ENCODE assay signal across 16 cellular contexts in the genomic region with DNA sequence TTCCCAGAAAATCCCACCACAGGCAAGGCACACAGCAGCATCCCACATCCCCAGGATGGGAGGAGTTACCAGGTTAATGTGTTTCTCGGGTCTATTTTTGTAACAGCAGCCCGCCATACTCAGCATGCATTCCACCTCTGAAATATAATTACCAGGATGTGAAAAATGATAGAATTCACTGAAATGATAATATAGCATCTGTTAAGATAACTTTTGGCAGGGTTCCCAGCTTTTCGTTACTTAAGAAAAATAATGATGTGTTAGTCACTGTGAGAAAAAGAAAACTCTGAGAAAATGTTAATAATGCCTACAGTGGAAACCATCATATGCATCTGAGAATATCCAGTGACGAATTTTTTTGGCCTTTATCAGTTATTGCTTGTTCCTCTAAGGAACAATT.
A peak's percentile ranks its signal among the peaks of the same experiment; 100 is the strongest.
DNase-seq lines count a peak whose midpoint lies in the region; ATAC-seq and TF ChIP-seq lines count a peak whose summit lies in the region.
"Had no signal": no experiment of that assay in that cellular context is flagged by ENCODE, and none has a peak within 500 bp of the region (broad histone marks: within the 10 kb centered on the region; RNA-seq: fewer than 3 reads in every experiment).

No MANE protein-coding gene starts in this region.

- peaks cover 4% of the 10 kb centered on the region for H3K9me3 ChIP-seq in hepatocyte (ENCODE audit: low read depth)
- H3K9me3 ChIP-seq in effector memory CD4-positive, alpha-beta T cell (ENCODE audit: control insufficient read depth, low read length) = no peaks in the 10 kb centered on the region
- no peaks in the 10 kb centered on the region for H3K9me3 ChIP-seq in colonic mucosa
- H3K9me3 ChIP-seq: HAP-1, spleen had no signal

- no peaks in the 10 kb centered on the region for H3K79me2 ChIP-seq in hepatocyte

- H4K20me1 ChIP-seq in hepatocyte (ENCODE audit: insufficient read depth, poor library complexity, severe bottlenecking) = no peaks in the 10 kb centered on the region

- no peak overlapping the region for H3K4me2 ChIP-seq in hepatocyte

- H3K4me1 ChIP-seq in hepatocyte (ENCODE audit: insufficient read depth) (no peaks in the 10 kb centered on the region), colonic mucosa (no peaks in the 10 kb centered on the region)
- H3K4me1 ChIP-seq in effector memory CD4-positive, alpha-beta T cell (ENCODE audit: control insufficient read depth, insufficient read depth, low read length, poor library complexity, severe bottlenecking) = no peaks in the 10 kb centered on the region
- H3K4me1 ChIP-seq: HAP-1, spleen had no signal

- peak; percentile 70 for DNase-seq in A172 (ENCODE audit: low spot score)
- DNase-seq in M059J (ENCODE audit: low read depth) = peak; percentile 5
- peak; percentile 15 for DNase-seq in hepatocyte (ENCODE audit: low spot score)
- no peak for DNase-seq in cardiac septum (ENCODE audit: low spot score)
- DNase-seq in effector memory CD4-positive, alpha-beta T cell = no peak
- no peak for DNase-seq in colonic mucosa
- no peak for DNase-seq in H7
- DNase-seq: cortex of kidney, DMS153, KBM-7, mesendoderm, NCI-H187 treated with DMSO at 0.1 percent for 48 hours, occipital lobe, spleen had no signal

- intact Hi-C loops in cardiac septum (cut with DNase I) = no loop called here
- intact Hi-C loops in colonic mucosa (cut with DNase I) = no loop called here

- TF ChIP-seq CTCF in hepatocyte (IDR thresholded peaks at IDR 0.05; ENCODE audit: poor library complexity) = no peak
- TF ChIP-seq CTCF in colonic mucosa (IDR thresholded peaks at IDR 0.05) = no peak

- ATAC-seq in SK-N-SH treated with all-trans-retinoic acid at 6 μM for 48 hours = no peak

- no peaks in the 10 kb centered on the region for H3K27me3 ChIP-seq in hepatocyte
- no peaks in the 10 kb centered on the region for H3K27me3 ChIP-seq in effector memory CD4-positive, alpha-beta T cell (replicated peaks; ENCODE audit: control insufficient read depth, insufficient read depth, low read length, poor library complexity, severe bottlenecking)
- H3K27me3 ChIP-seq in colonic mucosa = no peaks in the 10 kb centered on the region
- no peaks in the 10 kb centered on the region for H3K27me3 ChIP-seq in H7 (ENCODE audit: control insufficient read depth, insufficient read depth, low read length)
- H3K27me3 ChIP-seq: spleen had no signal

- WGBS in hepatocyte (ENCODE audit: low lambda C conversion rate, missing lambda C conversion rate) = 54% methylated on average over 4 of the region's 4 CpGs

- H3K9ac ChIP-seq in colonic mucosa (ENCODE audit: low read depth in 2 of 2, low read length in 2 of 2) = no peak overlapping the region

- H3K36me3 ChIP-seq in hepatocyte (replicated peaks; ENCODE audit: insufficient read depth, low read depth) (no peaks in the 10 kb centered on the region), colonic mucosa (no peaks in the 10 kb centered on the region), H7 (replicated peaks; ENCODE audit: control insufficient read depth, insufficient read depth, low read length) (no peaks in the 10 kb centered on the region)
- no peaks in the 10 kb centered on the region for H3K36me3 ChIP-seq in effector memory CD4-positive, alpha-beta T cell (ENCODE audit: control insufficient read depth, insufficient read depth, low read length)
- H3K36me3 ChIP-seq: HAP-1, spleen had no signal

- H3K9me2 ChIP-seq in hepatocyte (replicated peaks; ENCODE audit: insufficient read depth) = no peaks in the 10 kb centered on the region

- H3K4me3 ChIP-seq in hepatocyte (no peak overlapping the region), colonic mucosa (no peak overlapping the region), H7 (ENCODE audit: insufficient read depth, low read depth, low read length) (no peak overlapping the region)
- no peak overlapping the region for H3K4me3 ChIP-seq in effector memory CD4-positive, alpha-beta T cell (ENCODE audit: insufficient read depth, low read depth, low read length, poor library complexity, severe bottlenecking)
- H3K4me3 ChIP-seq: HAP-1, spleen had no signal

- no peak overlapping the region for H2AFZ ChIP-seq in hepatocyte

- no peak overlapping the region for H3K27ac ChIP-seq in hepatocyte
- H3K27ac ChIP-seq in effector memory CD4-positive, alpha-beta T cell (ENCODE audit: insufficient read depth, low read length, poor library complexity, severe bottlenecking) = no peak overlapping the region
- H3K27ac ChIP-seq in colonic mucosa = no peak overlapping the region
- H3K27ac ChIP-seq: spleen had no signal

TF ChIP-seq in SK-N-SH treated with all-trans-retinoic acid at 6 μM for 48 hours, 23 proteins besides CTCF, POLR2A, EP300 and RAD21:
- TF ChIP-seq ZNF70 (CRISPR knock-in tag; IDR thresholded peaks at IDR 0.05) (no peak), ISL1 (CRISPR knock-in tag; IDR thresholded peaks at IDR 0.05) (peak; percentile 97), ARNTL (CRISPR knock-in tag; IDR thresholded peaks at IDR 0.05; ENCODE audit: borderline replicate concordance, low read depth) (no peak), GLIS3 (CRISPR knock-in tag; IDR thresholded peaks at IDR 0.05) (0 out of 2 replicates have a peak, but pooled peaks have one; percentile 17), TCF4 (CRISPR knock-in tag; IDR thresholded peaks at IDR 0.05; ENCODE audit: borderline replicate concordance) (peak; percentile 55; the same call in 1 of the 2 replicates)
- TF ChIP-seq, protein P1, sequence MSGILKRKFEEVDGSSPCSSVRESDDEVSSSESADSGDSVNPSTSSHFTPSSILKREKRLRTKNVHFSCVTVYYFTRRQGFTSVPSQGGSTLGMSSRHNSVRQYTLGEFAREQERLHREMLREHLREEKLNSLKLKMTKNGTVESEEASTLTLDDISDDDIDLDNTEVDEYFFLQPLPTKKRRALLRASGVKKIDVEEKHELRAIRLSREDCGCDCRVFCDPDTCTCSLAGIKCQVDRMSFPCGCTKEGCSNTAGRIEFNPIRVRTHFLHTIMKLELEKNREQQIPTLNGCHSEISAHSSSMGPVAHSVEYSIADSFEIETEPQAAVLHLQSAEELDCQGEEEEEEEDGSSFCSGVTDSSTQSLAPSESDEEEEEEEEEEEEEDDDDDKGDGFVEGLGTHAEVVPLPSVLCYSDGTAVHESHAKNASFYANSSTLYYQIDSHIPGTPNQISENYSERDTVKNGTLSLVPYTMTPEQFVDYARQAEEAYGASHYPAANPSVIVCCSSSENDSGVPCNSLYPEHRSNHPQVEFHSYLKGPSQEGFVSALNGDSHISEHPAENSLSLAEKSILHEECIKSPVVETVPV (CRISPR knock-in tag; IDR thresholded peaks at IDR 0.05) = peak; percentile 41; the same call in 1 of the 2 replicates
- TF ChIP-seq, protein P2, sequence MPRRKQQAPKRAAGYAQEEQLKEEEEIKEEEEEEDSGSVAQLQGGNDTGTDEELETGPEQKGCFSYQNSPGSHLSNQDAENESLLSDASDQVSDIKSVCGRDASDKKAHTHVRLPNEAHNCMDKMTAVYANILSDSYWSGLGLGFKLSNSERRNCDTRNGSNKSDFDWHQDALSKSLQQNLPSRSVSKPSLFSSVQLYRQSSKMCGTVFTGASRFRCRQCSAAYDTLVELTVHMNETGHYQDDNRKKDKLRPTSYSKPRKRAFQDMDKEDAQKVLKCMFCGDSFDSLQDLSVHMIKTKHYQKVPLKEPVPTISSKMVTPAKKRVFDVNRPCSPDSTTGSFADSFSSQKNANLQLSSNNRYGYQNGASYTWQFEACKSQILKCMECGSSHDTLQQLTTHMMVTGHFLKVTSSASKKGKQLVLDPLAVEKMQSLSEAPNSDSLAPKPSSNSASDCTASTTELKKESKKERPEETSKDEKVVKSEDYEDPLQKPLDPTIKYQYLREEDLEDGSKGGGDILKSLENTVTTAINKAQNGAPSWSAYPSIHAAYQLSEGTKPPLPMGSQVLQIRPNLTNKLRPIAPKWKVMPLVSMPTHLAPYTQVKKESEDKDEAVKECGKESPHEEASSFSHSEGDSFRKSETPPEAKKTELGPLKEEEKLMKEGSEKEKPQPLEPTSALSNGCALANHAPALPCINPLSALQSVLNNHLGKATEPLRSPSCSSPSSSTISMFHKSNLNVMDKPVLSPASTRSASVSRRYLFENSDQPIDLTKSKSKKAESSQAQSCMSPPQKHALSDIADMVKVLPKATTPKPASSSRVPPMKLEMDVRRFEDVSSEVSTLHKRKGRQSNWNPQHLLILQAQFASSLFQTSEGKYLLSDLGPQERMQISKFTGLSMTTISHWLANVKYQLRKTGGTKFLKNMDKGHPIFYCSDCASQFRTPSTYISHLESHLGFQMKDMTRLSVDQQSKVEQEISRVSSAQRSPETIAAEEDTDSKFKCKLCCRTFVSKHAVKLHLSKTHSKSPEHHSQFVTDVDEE (CRISPR knock-in tag; IDR thresholded peaks at IDR 0.05) = 0 out of 2 replicates have a peak, but pooled peaks have one; percentile 16

Comparison
In these comparisons a context has a peak if more than half of its experiments do, and no peak if none do; other contexts are left out.
1. DNase-seq: peak in A172 (single experiment), M059J (single experiment) and hepatocyte (single experiment); none in cardiac septum (single experiment), effector memory CD4-positive, alpha-beta T cell (0 of 3), colonic mucosa (single experiment) and H7 (single experiment).